Comparison of ENCODE assay signal across 9 cellular contexts in the genomic region with DNA sequence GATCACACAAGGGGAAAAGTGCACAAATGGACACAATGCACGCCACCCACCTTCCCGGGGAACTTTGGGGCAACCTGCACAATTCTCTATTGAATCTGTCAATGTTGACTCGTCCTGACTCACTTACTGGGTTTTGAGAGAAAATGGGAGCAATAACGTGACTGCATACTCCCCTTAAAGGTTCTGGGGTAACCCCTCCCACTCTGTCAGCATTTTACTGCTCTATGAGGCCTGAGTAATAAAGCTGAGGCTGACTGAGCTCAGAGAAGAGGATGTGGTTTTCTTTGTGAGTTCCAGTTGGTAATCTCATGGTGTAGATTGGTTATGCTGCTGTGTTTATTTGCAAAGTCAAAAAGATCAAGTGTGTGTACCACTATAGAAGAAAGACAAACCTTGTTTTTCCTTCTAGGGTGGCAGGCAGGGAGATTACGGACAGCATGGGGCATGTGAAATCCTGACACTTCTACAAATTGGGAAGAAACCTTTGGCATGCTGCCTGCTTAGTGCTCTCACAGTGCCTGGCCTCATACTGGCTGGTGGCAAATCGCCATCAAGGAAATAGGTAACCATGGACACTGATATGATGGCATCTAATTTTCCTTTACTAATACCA. TPM values are rescaled to one million over a fixed set of nuclear protein-coding genes. Genes with fewer than 3 reads are reported as not detected.
DNase-seq lines count a peak whose midpoint lies in the region; ATAC-seq, FAIRE-seq and TF ChIP-seq lines count a peak whose summit lies in the region.
"Had no signal": no experiment of that assay in that cellular context is flagged by ENCODE, and none has a peak within 500 bp of the region (broad histone marks: within the 10 kb centered on the region; RNA-seq: fewer than 3 reads in every experiment).

No MANE protein-coding gene starts in this region.

- 70 to 94% methylated on average over 6 of the region's 6 CpGs for WGBS in pancreas, 2 donors

- peak overlapping the region in 1 of 2 experiments; percentile 34; a peak in 2 of 4 replicates for H3K4me3 ChIP-seq in DND-41 (ENCODE audit: low read depth in 1 of 2, low read length in 2 of 2)
- no peak overlapping the region for H3K4me3 ChIP-seq in bronchial epithelial cell (ENCODE audit: low read depth, low read length)
- no peak overlapping the region for H3K4me3 ChIP-seq in pancreas

- H3K9me3 ChIP-seq in DND-41 (ENCODE audit: insufficient read depth, low read length, severe bottlenecking), result no peaks in the 10 kb centered on the region
- no peaks in the 10 kb centered on the region for H3K9me3 ChIP-seq in pancreas

- H3K27me3 ChIP-seq in DND-41 (ENCODE audit: insufficient read depth, low read length, poor library complexity) (no peaks in the 10 kb centered on the region), bronchial epithelial cell (ENCODE audit: control insufficient read depth, insufficient read depth, low read length) (no peaks in the 10 kb centered on the region), pancreas (no peaks in the 10 kb centered on the region)

- H3K4me2 ChIP-seq in DND-41 (ENCODE audit: insufficient read depth, low read length), result peak overlapping the region; percentile 62

- H2AFZ ChIP-seq in DND-41 (ENCODE audit: low read depth, low read length), result peak overlapping the region; percentile 49

- H3K79me2 ChIP-seq in DND-41 (ENCODE audit: insufficient read depth, low read length), result no peaks in the 10 kb centered on the region

- H3K4me1 ChIP-seq in DND-41 (ENCODE audit: insufficient read depth, low read length), result peaks cover 60% of the 10 kb centered on the region
- peaks cover 0 to 5% (median 0%) of the 10 kb centered on the region in 3 donors for H3K4me1 ChIP-seq in pancreas

- ATAC-seq in DND-41 (ENCODE audit: insufficient read depth, low read depth) (peak; percentile 90), GM21381 (IDR thresholded peaks at IDR 0.05; ENCODE audit: unreplicated experiment) (peak; percentile 92), HG03575 (IDR thresholded peaks at IDR 0.05; ENCODE audit: extremely low read depth, insufficient number of reproducible peaks, low FRiP score, unreplicated experiment) (peak; percentile 92), pancreas (peak in 3 of 4 donors; percentile 67 to 75 (median 73))

- no peak for FAIRE-seq in bronchial epithelial cell (lab: Jason Lieb, UNC)
- no peak for FAIRE-seq in pancreas (lab: Jason Lieb, UNC)

- peak overlapping the region; percentile 91 for H3K27ac ChIP-seq in DND-41 (ENCODE audit: low read length)
- no peak overlapping the region for H3K27ac ChIP-seq in pancreas

- H3K36me3 ChIP-seq in DND-41 (ENCODE audit: insufficient read depth, low read length) (peaks cover 22% of the 10 kb centered on the region), bronchial epithelial cell (ENCODE audit: control insufficient read depth, insufficient read depth, low read length) (peaks cover 8% of the 10 kb centered on the region), pancreas (peaks cover 0 to 27% (median 9%) of the 10 kb centered on the region in 3 donors)

- no peaks in the 10 kb centered on the region for H4K20me1 ChIP-seq in DND-41 (ENCODE audit: insufficient read depth, low read length)

- intact Hi-C loops in pancreas (cut with DNase I), result no loop called here

- TF ChIP-seq CTCF in DND-41 (IDR thresholded peaks at IDR 0.05; ENCODE audit: borderline replicate concordance, extremely low read depth, low read length, poor library complexity, severe bottlenecking) (no peak), bronchial epithelial cell (IDR thresholded peaks at IDR 0.05; ENCODE audit: insufficient read depth, low read length, severe bottlenecking) (no peak), pancreas (IDR thresholded peaks at IDR 0.05) (no peak)

- peak overlapping the region; percentile 47 for H3K9ac ChIP-seq in DND-41 (ENCODE audit: low read depth, low read length)

- DNase-seq in DND-41 (peak; percentile 83), T-helper 22 cell (ENCODE audit: low read depth) (peak; percentile 59), bronchial epithelial cell (ENCODE audit: low read depth) (peak; percentile 97), pancreas (no peak), COLO668 (lab: John Stamatoyannopoulos, UW; ENCODE audit: unreplicated experiment) (no peak), NCI-H2171 treated with DMSO at 0.1 percent for 48 hours (lab: John Stamatoyannopoulos, UW) (no peak)

RNA-seq across cellular contexts. Expression of a gene that starts 16.1 kb away (rescaled TPM):
- total RNA-seq in bronchial epithelial cell (not detected in 2 replicates), pancreas (1 to 10 TPM in 1 of 6 donors, under 1 TPM in 2, not detected in 3; 0.16 to 5.2 (median 0.22) TPM)
- 1 to 10 TPM; 1.0 to 3.5 TPM for polyA plus RNA-seq in pancreas

RNA-seq across cellular contexts. Expression of a gene that starts 23.9 kb away (rescaled TPM):
- total RNA-seq in bronchial epithelial cell (not detected in 2 replicates), pancreas (1 to 10 TPM in 1 of 6 donors, not detected in 5; 3.7 TPM)
- polyA plus RNA-seq in pancreas, result 1 to 10 TPM in 1 of 2 donors, not detected in 1; 2.9 TPM
- total RNA-seq: temporal lobe had no signal

RNA-seq across cellular contexts. Expression of a gene that starts 30.5 kb away (rescaled TPM):
- total RNA-seq in bronchial epithelial cell (not detected in 2 replicates), pancreas (not detected)
- under 1 TPM in 1 of 2 donors, not detected in 1; 0.33 TPM for polyA plus RNA-seq in pancreas
- total RNA-seq: temporal lobe had no signal

Comparison
In these comparisons a context has a peak if more than half of its experiments do, and no peak if none do; other contexts are left out.
1. DNase-seq: peak in DND-41 (single experiment), T-helper 22 cell (single experiment) and bronchial epithelial cell (single experiment); none in pancreas (0 of 6), COLO668 (single experiment) and NCI-H2171 treated with DMSO at 0.1 percent for 48 hours (single experiment).
2. Peak in every context shown above with its lines, with median percentiles within 50 percentile points of each other: ATAC-seq.